9 cellular contexts compared by ENCODE assay signal in the genomic region with DNA sequence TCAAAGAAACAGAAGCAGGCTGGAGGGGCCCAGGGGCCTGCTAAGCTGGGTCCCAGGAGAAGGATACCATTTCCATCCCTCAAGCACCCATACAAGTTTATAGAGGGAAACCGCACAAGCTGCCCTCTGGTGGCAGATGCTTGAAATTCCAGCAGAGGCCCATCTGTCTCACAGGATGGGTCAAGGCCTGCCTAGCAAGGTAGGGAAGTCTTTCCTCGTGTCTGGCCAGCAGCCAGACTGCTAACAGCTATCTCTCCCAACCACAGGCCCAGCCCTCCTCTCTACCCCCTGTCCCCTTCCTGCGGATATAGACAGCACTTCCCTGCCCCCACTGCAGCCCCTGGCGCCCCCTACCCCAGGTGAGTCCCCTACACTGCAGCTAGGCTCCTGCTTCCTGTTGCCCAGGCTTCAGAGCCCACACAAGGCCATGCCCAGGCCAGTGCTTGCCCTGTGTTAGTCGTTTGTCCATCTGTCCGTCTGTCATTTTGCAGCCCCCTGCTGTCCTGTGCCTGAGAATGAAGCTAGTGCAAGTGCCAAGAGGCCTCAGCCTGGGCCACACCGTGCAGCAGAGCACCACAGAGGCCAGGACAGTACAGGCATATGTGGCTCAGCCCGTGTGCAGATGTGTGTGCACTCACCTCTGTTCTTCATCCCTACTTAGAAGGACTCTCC. TPM values are rescaled to one million over a fixed set of nuclear protein-coding genes. Genes with fewer than 3 reads are reported as not detected.
DNase-seq lines count a peak whose midpoint lies in the region; ATAC-seq and TF ChIP-seq lines count a peak whose summit lies in the region.
"Had no signal": no experiment of that assay in that cellular context is flagged by ENCODE, and none has a peak within 500 bp of the region (broad histone marks: within the 10 kb centered on the region; RNA-seq: fewer than 3 reads in every experiment).

No MANE protein-coding gene starts in this region.

- no peaks in the 10 kb centered on the region for H3K27me3 ChIP-seq in esophagus squamous epithelium
- H3K27me3 ChIP-seq in naive thymus-derived CD4-positive, alpha-beta T cell (ENCODE audit: control insufficient read depth in 2 of 2, insufficient read depth in 2 of 2, low read length in 2 of 2) = no peaks in the 10 kb centered on the region
- no peaks in the 10 kb centered on the region for H3K27me3 ChIP-seq in vagina
- H3K27me3 ChIP-seq: BLaER1 treated with 17β-estradiol and CSF1 and Interleukin-3, amounts not matched to agents 10 nM and 100 nM had no signal

- H3K9me3 ChIP-seq in esophagus squamous epithelium = no peaks in the 10 kb centered on the region
- no peaks in the 10 kb centered on the region for H3K9me3 ChIP-seq in naive thymus-derived CD4-positive, alpha-beta T cell (ENCODE audit: control insufficient read depth in 2 of 3, low read length in 3 of 3)
- H3K9me3 ChIP-seq in vagina = no peaks in the 10 kb centered on the region
- H3K9me3 ChIP-seq: BLaER1 treated with 17β-estradiol and CSF1 and Interleukin-3, amounts not matched to agents 10 nM and 100 nM had no signal

- H3K36me3 ChIP-seq in esophagus squamous epithelium (peaks cover 7 to 82% (median 22%) of the 10 kb centered on the region in 3 donors), vagina (peaks cover 0 to 22% of the 10 kb centered on the region in 2 donors)
- peaks cover 51 to 97% (median 81%) of the 10 kb centered on the region in 3 experiments for H3K36me3 ChIP-seq in naive thymus-derived CD4-positive, alpha-beta T cell (ENCODE audit: control insufficient read depth in 2 of 3, insufficient read depth in 3 of 3, low read length in 3 of 3)

- H3K4me3 Mint-ChIP-seq in naive thymus-derived CD4-positive, alpha-beta T cell = peak overlapping the region in 5 of 10 donors; percentile 21 to 58 (median 41)

- WGBS in esophagus squamous epithelium, 2 donors = 11 to 25% methylated on average over 3 to 7 of the region's 8 CpGs

- peaks cover 0 to under 1% (median 0%) of the 10 kb centered on the region in 5 donors for H3K27me3 Mint-ChIP-seq in naive thymus-derived CD4-positive, alpha-beta T cell

- peaks cover 0 to 3% (median 0%) of the 10 kb centered on the region in 11 donors for H3K9me3 Mint-ChIP-seq in naive thymus-derived CD4-positive, alpha-beta T cell

- POLR2A ChIA-PET in naive thymus-derived CD4-positive, alpha-beta T cell (lab: Charles Lee) = interaction anchor here (1.8 to 48.2 kb wide), 4 partner anchors 19 to 94 kb away, joined by 10 to 1333 read pairs (median 16); partner anchors contain the start of gene SKP1

- DNase-seq in NCI-H1417 (lab: John Stamatoyannopoulos, UW) (peak; percentile 28 to 57 (median 36)), NCI-H1417 treated with DMSO at 0.1 percent for 48 hours (lab: John Stamatoyannopoulos, UW) (no peak), NOMO-1 (lab: John Stamatoyannopoulos, UW; ENCODE audit: unreplicated experiment in 2 of 2) (peak; percentile 31 to 69), esophagus squamous epithelium (lab: John Stamatoyannopoulos, UW) (no peak), vagina (ENCODE audit: extremely low spot score in 2 of 2) (peak; percentile 81 to 92)
- DNase-seq in activated CD8-positive, alpha-beta memory T cell treated with anti-CD3 and anti-CD28 coated beads for 24 hours = peak; percentile 85
- peak in 5 of 9 donors; percentile 30 to 63 (median 50) for DNase-seq in naive thymus-derived CD4-positive, alpha-beta T cell

- H3K4me3 ChIP-seq in esophagus squamous epithelium = no peak overlapping the region
- H3K4me3 ChIP-seq in naive thymus-derived CD4-positive, alpha-beta T cell (ENCODE audit: low read length) = no peak overlapping the region
- H3K4me3 ChIP-seq in vagina = no peak overlapping the region
- H3K4me3 ChIP-seq: BLaER1 treated with 17β-estradiol and CSF1 and Interleukin-3, amounts not matched to agents 10 nM and 100 nM had no signal

- H3K27ac ChIP-seq in esophagus squamous epithelium = no peak overlapping the region
- H3K27ac ChIP-seq in naive thymus-derived CD4-positive, alpha-beta T cell (ENCODE audit: low read depth, low read length) = peak overlapping the region; percentile 97
- H3K27ac ChIP-seq in vagina = no peak overlapping the region

- peak; percentile 53 for ATAC-seq in HG03354 (IDR thresholded peaks at IDR 0.05; ENCODE audit: poor library complexity, severe bottlenecking, unreplicated experiment)
- peak; percentile 67 for ATAC-seq in naive thymus-derived CD4-positive, alpha-beta T cell

- H3K4me1 Mint-ChIP-seq in naive thymus-derived CD4-positive, alpha-beta T cell = peaks cover 36 to 81% (median 60%) of the 10 kb centered on the region in 7 donors

- H3K4me1 ChIP-seq in esophagus squamous epithelium = peaks cover 7 to 50% (median 10%) of the 10 kb centered on the region in 3 donors
- peaks cover 38 to 61% of the 10 kb centered on the region in 2 donors for H3K4me1 ChIP-seq in naive thymus-derived CD4-positive, alpha-beta T cell (ENCODE audit: control insufficient read depth in 2 of 2, insufficient read depth in 2 of 2, low read length in 2 of 2)
- peaks cover 20% of the 10 kb centered on the region for H3K4me1 ChIP-seq in vagina

- CTCF ChIA-PET in naive thymus-derived CD4-positive, alpha-beta T cell (lab: Charles Lee) = interaction anchor here (0.6 to 28.5 kb wide), 10 partner anchors 9 to 114 kb away, joined by 3 to 394 read pairs (median 5); partner anchors contain the start of gene TCF7

- peak; percentile 37 to 86 (median 73) for TF ChIP-seq CTCF in esophagus squamous epithelium (IDR thresholded peaks at IDR 0.05)
- TF ChIP-seq CTCF in vagina (IDR thresholded peaks at IDR 0.05) = peak; percentile 42 to 60 (median 45)

- intact Hi-C loops in esophagus squamous epithelium (cut with DNase I) (no loop called here), vagina (cut with DNase I) (loop anchor here (5.0 kb wide), 1 partner anchor 98 kb away; no protein-coding TSS in a partner anchor)
- intact Hi-C loops in naive thymus-derived CD4-positive, alpha-beta T cell (cut with micrococcal nuclease) = loop anchor here (1.0 kb wide), 3 partner anchors 8 to 101 kb away; no protein-coding TSS in a partner anchor

- H3K36me3 Mint-ChIP-seq in naive thymus-derived CD4-positive, alpha-beta T cell = peaks cover 14 to 62% (median 34%) of the 10 kb centered on the region in 5 donors

- peak overlapping the region; percentile 60 to 99 (median 90) for H3K27ac Mint-ChIP-seq in naive thymus-derived CD4-positive, alpha-beta T cell

- TF ChIP-seq POLR2A in esophagus squamous epithelium (IDR thresholded peaks at IDR 0.05) (no peak), vagina (IDR thresholded peaks at IDR 0.05) (no peak)

RNA-seq across cellular contexts. Expression of gene TCF7, which starts 26.2 kb away (rescaled TPM):
- total RNA-seq in esophagus squamous epithelium (1 to 10 TPM; 1.9 to 7.6 (median 2.8) TPM), vagina (1.7 TPM)
- total RNA-seq in naive thymus-derived CD4-positive, alpha-beta T cell = 1,000 to 10,000 TPM in 2 of 5 experiments, 100 to 1,000 TPM in 3; 203 to 1,066 (median 643) TPM
- 100 to 1,000 TPM; 356 to 560 TPM for polyA plus RNA-seq in naive thymus-derived CD4-positive, alpha-beta T cell

RNA-seq across cellular contexts. Expression of gene SKP1, which starts 36.1 kb away (rescaled TPM):
- total RNA-seq in esophagus squamous epithelium (100 to 1,000 TPM; 159 to 260 (median 208) TPM), vagina (147 TPM)
- 100 to 1,000 TPM; 224 to 287 (median 268) TPM for total RNA-seq in naive thymus-derived CD4-positive, alpha-beta T cell
- polyA plus RNA-seq in naive thymus-derived CD4-positive, alpha-beta T cell = 1,000 to 10,000 TPM; 1,257 to 1,361 TPM

Comparison
In these comparisons a context has a peak if more than half of its experiments do, and no peak if none do; other contexts are left out.
1. DNase-seq: peak in NCI-H1417 (3 of 3), NOMO-1 (2 of 2), activated CD8-positive, alpha-beta memory T cell treated with anti-CD3 and anti-CD28 coated beads for 24 hours (single experiment), naive thymus-derived CD4-positive, alpha-beta T cell (5 of 9) and vagina (2 of 2); none in NCI-H1417 treated with DMSO at 0.1 percent for 48 hours (single experiment) and esophagus squamous epithelium (single experiment).
2. RNA of gene TCF7, which starts 26.2 kb away (total RNA-seq): 203 to 1,066 TPM in naive thymus-derived CD4-positive, alpha-beta T cell; 1.9 to 7.6 TPM in esophagus squamous epithelium and 1.7 TPM in vagina (single experiment); every median in the first group is over 10 times any median in the second.